Comparison of ENCODE assay signal across 1 cellular context in the genomic region with DNA sequence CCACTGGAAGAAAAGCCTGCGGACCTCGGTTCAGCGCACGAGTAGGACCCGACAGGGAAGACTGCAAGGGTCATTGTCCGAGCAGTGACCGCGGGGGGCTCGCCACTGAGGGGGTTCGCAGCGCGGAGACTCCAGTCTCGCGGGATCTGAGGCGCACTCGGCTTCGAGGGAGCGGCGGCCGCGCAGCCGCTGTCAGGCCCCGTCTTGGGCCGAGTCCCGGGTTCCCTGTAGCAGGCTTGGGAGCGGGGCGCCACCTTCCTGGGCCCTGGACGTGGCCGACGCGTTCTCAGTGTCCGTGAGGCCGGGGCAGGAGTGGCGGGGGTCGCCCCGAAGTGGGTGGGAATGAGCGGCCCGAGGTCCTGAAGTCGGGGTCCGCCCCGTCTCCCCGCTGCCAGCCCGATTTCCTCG.
TF ChIP-seq lines count a peak whose summit lies in the region.

No MANE protein-coding gene starts in this region.

TF ChIP-seq in HEK293, 187 proteins besides CTCF, POLR2A, EP300 and RAD21 (continued from another document and continues in another):
- TF ChIP-seq BCL6B (tag by site-specific recombination; IDR thresholded peaks at IDR 0.05) = no peak
- TF ChIP-seq KLF10 (tag by site-specific recombination; IDR thresholded peaks at IDR 0.05) = no peak
- no peak for TF ChIP-seq ZNF155 (tag by site-specific recombination; IDR thresholded peaks at IDR 0.05)
- TF ChIP-seq ZBTB21 (tag by site-specific recombination; IDR thresholded peaks at IDR 0.05) = no peak; the same call in 1 of the 2 replicates
- TF ChIP-seq ZNF561 (tag by site-specific recombination; IDR thresholded peaks at IDR 0.05; ENCODE audit: borderline replicate concordance) = no peak
- no peak for TF ChIP-seq MEIS1 (CRISPR knock-in tag; IDR thresholded peaks at IDR 0.05; ENCODE audit: borderline replicate concordance)
- TF ChIP-seq OVOL3 (tag by site-specific recombination; IDR thresholded peaks at IDR 0.05) = no peak
- TF ChIP-seq, protein P1, sequence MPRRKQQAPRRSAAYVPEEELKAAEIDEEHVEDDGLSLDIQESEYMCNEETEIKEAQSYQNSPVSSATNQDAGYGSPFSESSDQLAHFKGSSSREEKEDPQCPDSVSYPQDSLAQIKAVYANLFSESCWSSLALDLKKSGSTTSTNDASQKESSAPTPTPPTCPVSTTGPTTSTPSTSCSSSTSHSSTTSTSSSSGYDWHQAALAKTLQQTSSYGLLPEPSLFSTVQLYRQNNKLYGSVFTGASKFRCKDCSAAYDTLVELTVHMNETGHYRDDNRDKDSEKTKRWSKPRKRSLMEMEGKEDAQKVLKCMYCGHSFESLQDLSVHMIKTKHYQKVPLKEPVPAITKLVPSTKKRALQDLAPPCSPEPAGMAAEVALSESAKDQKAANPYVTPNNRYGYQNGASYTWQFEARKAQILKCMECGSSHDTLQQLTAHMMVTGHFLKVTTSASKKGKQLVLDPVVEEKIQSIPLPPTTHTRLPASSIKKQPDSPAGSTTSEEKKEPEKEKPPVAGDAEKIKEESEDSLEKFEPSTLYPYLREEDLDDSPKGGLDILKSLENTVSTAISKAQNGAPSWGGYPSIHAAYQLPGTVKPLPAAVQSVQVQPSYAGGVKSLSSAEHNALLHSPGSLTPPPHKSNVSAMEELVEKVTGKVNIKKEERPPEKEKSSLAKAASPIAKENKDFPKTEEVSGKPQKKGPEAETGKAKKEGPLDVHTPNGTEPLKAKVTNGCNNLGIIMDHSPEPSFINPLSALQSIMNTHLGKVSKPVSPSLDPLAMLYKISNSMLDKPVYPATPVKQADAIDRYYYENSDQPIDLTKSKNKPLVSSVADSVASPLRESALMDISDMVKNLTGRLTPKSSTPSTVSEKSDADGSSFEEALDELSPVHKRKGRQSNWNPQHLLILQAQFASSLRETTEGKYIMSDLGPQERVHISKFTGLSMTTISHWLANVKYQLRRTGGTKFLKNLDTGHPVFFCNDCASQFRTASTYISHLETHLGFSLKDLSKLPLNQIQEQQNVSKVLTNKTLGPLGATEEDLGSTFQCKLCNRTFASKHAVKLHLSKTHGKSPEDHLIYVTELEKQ (tag by site-specific recombination; IDR thresholded peaks at IDR 0.05; ENCODE audit: borderline replicate concordance) = peak; percentile 44; the same call in 1 of the 2 replicates
- peak; percentile 74 for TF ChIP-seq GLIS2 (tag by site-specific recombination; IDR thresholded peaks at IDR 0.05)
- no peak for TF ChIP-seq INSM2 (tag by site-specific recombination; IDR thresholded peaks at IDR 0.05)
- TF ChIP-seq, protein P2, sequence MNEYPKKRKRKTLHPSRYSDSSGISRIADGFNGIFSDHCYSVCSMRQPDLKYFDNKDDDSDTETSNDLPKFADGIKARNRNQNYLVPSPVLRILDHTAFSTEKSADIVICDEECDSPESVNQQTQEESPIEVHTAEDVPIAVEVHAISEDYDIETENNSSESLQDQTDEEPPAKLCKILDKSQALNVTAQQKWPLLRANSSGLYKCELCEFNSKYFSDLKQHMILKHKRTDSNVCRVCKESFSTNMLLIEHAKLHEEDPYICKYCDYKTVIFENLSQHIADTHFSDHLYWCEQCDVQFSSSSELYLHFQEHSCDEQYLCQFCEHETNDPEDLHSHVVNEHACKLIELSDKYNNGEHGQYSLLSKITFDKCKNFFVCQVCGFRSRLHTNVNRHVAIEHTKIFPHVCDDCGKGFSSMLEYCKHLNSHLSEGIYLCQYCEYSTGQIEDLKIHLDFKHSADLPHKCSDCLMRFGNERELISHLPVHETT (tag by site-specific recombination; IDR thresholded peaks at IDR 0.05) = peak; percentile 61; the same call in 1 of the 2 replicates
- no peak for TF ChIP-seq ZNF426 (tag by site-specific recombination; IDR thresholded peaks at IDR 0.05)
- no peak for TF ChIP-seq ZNF391 (tag by site-specific recombination; IDR thresholded peaks at IDR 0.05; ENCODE audit: borderline replicate concordance, low read depth)
- TF ChIP-seq, protein P3, sequence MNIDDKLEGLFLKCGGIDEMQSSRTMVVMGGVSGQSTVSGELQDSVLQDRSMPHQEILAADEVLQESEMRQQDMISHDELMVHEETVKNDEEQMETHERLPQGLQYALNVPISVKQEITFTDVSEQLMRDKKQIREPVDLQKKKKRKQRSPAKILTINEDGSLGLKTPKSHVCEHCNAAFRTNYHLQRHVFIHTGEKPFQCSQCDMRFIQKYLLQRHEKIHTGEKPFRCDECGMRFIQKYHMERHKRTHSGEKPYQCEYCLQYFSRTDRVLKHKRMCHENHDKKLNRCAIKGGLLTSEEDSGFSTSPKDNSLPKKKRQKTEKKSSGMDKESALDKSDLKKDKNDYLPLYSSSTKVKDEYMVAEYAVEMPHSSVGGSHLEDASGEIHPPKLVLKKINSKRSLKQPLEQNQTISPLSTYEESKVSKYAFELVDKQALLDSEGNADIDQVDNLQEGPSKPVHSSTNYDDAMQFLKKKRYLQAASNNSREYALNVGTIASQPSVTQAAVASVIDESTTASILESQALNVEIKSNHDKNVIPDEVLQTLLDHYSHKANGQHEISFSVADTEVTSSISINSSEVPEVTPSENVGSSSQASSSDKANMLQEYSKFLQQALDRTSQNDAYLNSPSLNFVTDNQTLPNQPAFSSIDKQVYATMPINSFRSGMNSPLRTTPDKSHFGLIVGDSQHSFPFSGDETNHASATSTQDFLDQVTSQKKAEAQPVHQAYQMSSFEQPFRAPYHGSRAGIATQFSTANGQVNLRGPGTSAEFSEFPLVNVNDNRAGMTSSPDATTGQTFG (tag by site-specific recombination; IDR thresholded peaks at IDR 0.05; ENCODE audit: borderline replicate concordance) = no peak
- TF ChIP-seq ZNF777 (tag by site-specific recombination; IDR thresholded peaks at IDR 0.05; ENCODE audit: borderline replicate concordance) = peak; percentile 41; the same call in 1 of the 2 replicates
- TF ChIP-seq, protein P4, sequence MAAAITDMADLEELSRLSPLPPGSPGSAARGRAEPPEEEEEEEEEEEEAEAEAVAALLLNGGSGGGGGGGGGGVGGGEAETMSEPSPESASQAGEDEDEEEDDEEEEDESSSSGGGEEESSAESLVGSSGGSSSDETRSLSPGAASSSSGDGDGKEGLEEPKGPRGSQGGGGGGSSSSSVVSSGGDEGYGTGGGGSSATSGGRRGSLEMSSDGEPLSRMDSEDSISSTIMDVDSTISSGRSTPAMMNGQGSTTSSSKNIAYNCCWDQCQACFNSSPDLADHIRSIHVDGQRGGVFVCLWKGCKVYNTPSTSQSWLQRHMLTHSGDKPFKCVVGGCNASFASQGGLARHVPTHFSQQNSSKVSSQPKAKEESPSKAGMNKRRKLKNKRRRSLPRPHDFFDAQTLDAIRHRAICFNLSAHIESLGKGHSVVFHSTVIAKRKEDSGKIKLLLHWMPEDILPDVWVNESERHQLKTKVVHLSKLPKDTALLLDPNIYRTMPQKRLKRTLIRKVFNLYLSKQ (tag by site-specific recombination; IDR thresholded peaks at IDR 0.05; ENCODE audit: borderline replicate concordance) = no peak
- TF ChIP-seq EGR2 (tag by site-specific recombination; IDR thresholded peaks at IDR 0.05; ENCODE audit: low read depth) = peak; percentile 41; the same call in 1 of the 2 replicates
- no peak for TF ChIP-seq ZNF518A (tag by site-specific recombination; conservative IDR thresholded peaks at IDR 0.05; ENCODE audit: low read depth)
- no peak; the same call in 1 of the 2 replicates for TF ChIP-seq ZBTB48 (tag by site-specific recombination; IDR thresholded peaks at IDR 0.05)
- no peak for TF ChIP-seq ZNF266 (tag by site-specific recombination; IDR thresholded peaks at IDR 0.05; ENCODE audit: low read depth)
- TF ChIP-seq BCL11A (tag by site-specific recombination; IDR thresholded peaks at IDR 0.05; ENCODE audit: low read depth) = peak; percentile 82; the same call in 1 of the 2 replicates
- TF ChIP-seq ZBTB7A (tag by site-specific recombination; IDR thresholded peaks at IDR 0.05; ENCODE audit: low read depth) = peak; percentile 95
- TF ChIP-seq, protein P5, sequence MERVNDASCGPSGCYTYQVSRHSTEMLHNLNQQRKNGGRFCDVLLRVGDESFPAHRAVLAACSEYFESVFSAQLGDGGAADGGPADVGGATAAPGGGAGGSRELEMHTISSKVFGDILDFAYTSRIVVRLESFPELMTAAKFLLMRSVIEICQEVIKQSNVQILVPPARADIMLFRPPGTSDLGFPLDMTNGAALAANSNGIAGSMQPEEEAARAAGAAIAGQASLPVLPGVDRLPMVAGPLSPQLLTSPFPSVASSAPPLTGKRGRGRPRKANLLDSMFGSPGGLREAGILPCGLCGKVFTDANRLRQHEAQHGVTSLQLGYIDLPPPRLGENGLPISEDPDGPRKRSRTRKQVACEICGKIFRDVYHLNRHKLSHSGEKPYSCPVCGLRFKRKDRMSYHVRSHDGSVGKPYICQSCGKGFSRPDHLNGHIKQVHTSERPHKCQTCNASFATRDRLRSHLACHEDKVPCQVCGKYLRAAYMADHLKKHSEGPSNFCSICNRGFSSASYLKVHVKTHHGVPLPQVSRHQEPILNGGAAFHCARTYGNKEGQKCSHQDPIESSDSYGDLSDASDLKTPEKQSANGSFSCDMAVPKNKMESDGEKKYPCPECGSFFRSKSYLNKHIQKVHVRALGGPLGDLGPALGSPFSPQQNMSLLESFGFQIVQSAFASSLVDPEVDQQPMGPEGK (tag by site-specific recombination; IDR thresholded peaks at IDR 0.05) = peak; percentile 83
- no peak for TF ChIP-seq ZNF433 (tag by site-specific recombination; IDR thresholded peaks at IDR 0.05; ENCODE audit: low read depth)
- no peak; the same call in 1 of the 2 replicates for TF ChIP-seq ZNF660 (tag by site-specific recombination; IDR thresholded peaks at IDR 0.05)
- no peak for TF ChIP-seq TCF7L2 (IDR thresholded peaks at IDR 0.05; ENCODE audit: borderline replicate concordance, low read depth, low read length)
- TF ChIP-seq ZNF10 (tag by site-specific recombination; IDR thresholded peaks at IDR 0.05) = 0 out of 2 replicates have a peak, but pooled peaks have one; percentile 10
- no peak for TF ChIP-seq ZNF26 (tag by site-specific recombination; IDR thresholded peaks at IDR 0.05)
